In genomic region chr6:41426888-41427641, GRCh38 we compare ENCODE assay signal across 11 cellular contexts.
DNase-seq lines count a peak whose midpoint lies in the region; ATAC-seq and TF ChIP-seq lines count a peak whose summit lies in the region.
"Had no signal": no experiment of that assay in that cellular context is flagged by ENCODE, and none has a peak within 500 bp of the region (broad histone marks: within the 10 kb centered on the region; RNA-seq: fewer than 3 reads in every experiment).

No MANE protein-coding gene starts in this region.

- H3K36me3 ChIP-seq in cardiac muscle cell: no peaks in the 10 kb centered on the region
- no peaks in the 10 kb centered on the region for H3K36me3 ChIP-seq in effector memory CD4-positive, alpha-beta T cell (ENCODE audit: control insufficient read depth, insufficient read depth, low read length)

- peaks cover 37% of the 10 kb centered on the region for H3K4me1 Mint-ChIP-seq in nephron progenitor cell

- ATAC-seq in Right ventricle myocardium inferior: no peak

- DNase-seq in cardiac muscle cell (ENCODE audit: low read depth in 1 of 2, low spot score in 1 of 2) (no peak), Right ventricle myocardium inferior (ENCODE audit: missing footprints) (no peak), nephron progenitor cell (peak; percentile 27), ureter (ENCODE audit: low spot score) (peak; percentile 55), NCI-H2029 treated with DMSO at 0.1 percent for 48 hours (lab: John Stamatoyannopoulos, UW) (no peak), GOT3 (lab: John Stamatoyannopoulos, UW) (no peak)
- no peak for DNase-seq in effector memory CD4-positive, alpha-beta T cell
- DNase-seq in activated CD8-positive, alpha-beta memory T cell treated with anti-CD3 and anti-CD28 coated beads, Interleukin-2, amount 50 U/mL, for 48 hours: no peak
- DNase-seq: activated CD8-positive, alpha-beta memory T cell treated with anti-CD3 and anti-CD28 coated beads, Interleukin-2, amount 50 U/mL, for 4 hours had no signal

- H3K4me3 ChIP-seq in cardiac muscle cell: peak overlapping the region; percentile 33
- peak overlapping the region; percentile 53 for H3K4me3 ChIP-seq in effector memory CD4-positive, alpha-beta T cell (ENCODE audit: insufficient read depth, low read depth, low read length, poor library complexity, severe bottlenecking)

- no peak overlapping the region for H3K4me3 Mint-ChIP-seq in nephron progenitor cell
- H3K4me3 Mint-ChIP-seq: T-helper 17 cell had no signal

- H3K27ac ChIP-seq in cardiac muscle cell: no peak overlapping the region
- H3K27ac ChIP-seq in effector memory CD4-positive, alpha-beta T cell (ENCODE audit: insufficient read depth, low read length, poor library complexity, severe bottlenecking): no peak overlapping the region

- no peak overlapping the region for H3K27ac Mint-ChIP-seq in nephron progenitor cell
- H3K27ac Mint-ChIP-seq: T-helper 17 cell had no signal

- peaks cover 38% of the 10 kb centered on the region for H3K27me3 Mint-ChIP-seq in nephron progenitor cell (ENCODE audit: low read depth, poor library complexity)

- TF ChIP-seq CTCF in cardiac muscle cell (IDR thresholded peaks at IDR 0.05; ENCODE audit: low read depth, low read length) (no peak), nephron progenitor cell (IDR thresholded peaks at IDR 0.05) (no peak)

- H3K4me1 ChIP-seq in cardiac muscle cell (ENCODE audit: low read depth): peaks cover 5% of the 10 kb centered on the region
- peaks cover 33% of the 10 kb centered on the region for H3K4me1 ChIP-seq in effector memory CD4-positive, alpha-beta T cell (ENCODE audit: control insufficient read depth, insufficient read depth, low read length, poor library complexity, severe bottlenecking)

- H3K9me3 Mint-ChIP-seq in nephron progenitor cell: no peaks in the 10 kb centered on the region

- no peaks in the 10 kb centered on the region for H3K9me3 ChIP-seq in cardiac muscle cell (ENCODE audit: low read depth)
- no peaks in the 10 kb centered on the region for H3K9me3 ChIP-seq in effector memory CD4-positive, alpha-beta T cell (ENCODE audit: control insufficient read depth, low read length)
- H3K9me3 ChIP-seq: A549 had no signal

- H3K27me3 ChIP-seq in cardiac muscle cell: peaks cover 57% of the 10 kb centered on the region
- H3K27me3 ChIP-seq in effector memory CD4-positive, alpha-beta T cell (replicated peaks; ENCODE audit: control insufficient read depth, insufficient read depth, low read length, poor library complexity, severe bottlenecking): peaks cover 22% of the 10 kb centered on the region

- no peaks in the 10 kb centered on the region for H3K36me3 Mint-ChIP-seq in nephron progenitor cell (ENCODE audit: low read depth)

- intact Hi-C loops in Right ventricle myocardium inferior (cut with DNase I): loop anchor here (2.0 to 5.0 kb wide), 2 partner anchors 80 to 120 kb away; partner anchors contain the start of gene FOXP4

Comparison
In these comparisons a context has a peak if more than half of its experiments do, and no peak if none do; other contexts are left out.
1. DNase-seq: peak in nephron progenitor cell (single experiment) and ureter (single experiment); none in cardiac muscle cell (0 of 2), Right ventricle myocardium inferior (single experiment), effector memory CD4-positive, alpha-beta T cell (0 of 3), activated CD8-positive, alpha-beta memory T cell treated with anti-CD3 and anti-CD28 coated beads, Interleukin-2, amount 50 U/mL, for 48 hours (single experiment), NCI-H2029 treated with DMSO at 0.1 percent for 48 hours (single experiment) and GOT3 (single experiment).